In genomic region chr19:40571831-40572495, GRCh38 we compare ENCODE assay signal across 17 cellular contexts.
"Had no signal": no experiment of that assay in that cellular context is flagged by ENCODE, and none has a peak within 500 bp of the region (broad histone marks: within the 10 kb centered on the region; RNA-seq: fewer than 3 reads in every experiment).

No MANE protein-coding gene starts in this region.

- H3K36me3 Mint-ChIP-seq: activated naive CD8-positive, alpha-beta T cell treated with anti-CD3 and anti-CD28 coated beads for 36 hours; naive B cell had no signal

- H3K4me3 Mint-ChIP-seq: activated naive CD8-positive, alpha-beta T cell treated with anti-CD3 and anti-CD28 coated beads for 36 hours; T-helper 1 cell treated with Interleukin-12 subunit alpha and Interleukin-12 subunit beta and Interleukin-4 antibody, amounts not matched to agents 30 μg/mL and 1 μg/mL, for 36 hours had no signal

- DNase-seq: activated CD4-positive, alpha-beta T cell treated with anti-CD3 and anti-CD28 coated beads, Interleukin-2, amount 50 U/mL, for 4 hours; activated CD4-positive, CD25-positive, alpha-beta regulatory T cell treated with anti-CD3 and anti-CD28 coated beads, Interleukin-2, amount 50 U/mL, for 72 hours; activated naive CD8-positive, alpha-beta T cell treated with anti-CD3 and anti-CD28 coated beads for 36 hours; amniotic stem cell; dorsolateral prefrontal cortex; endodermal cell; foreskin melanocyte; hypothalamus; left ventricle myocardium inferior; mucosa of descending colon; naive B cell; nucleus accumbens; spleen; stimulated activated naive CD4-positive, alpha-beta T cell treated with Interleukin-2 at 50 U/mL for 16 hours; transverse colon had no signal

- H3K27ac Mint-ChIP-seq: activated naive CD8-positive, alpha-beta T cell treated with anti-CD3 and anti-CD28 coated beads for 36 hours; endodermal cell; T-helper 1 cell treated with Interleukin-12 subunit alpha and Interleukin-12 subunit beta and Interleukin-4 antibody, amounts not matched to agents 30 μg/mL and 1 μg/mL, for 36 hours had no signal

- H3K27ac ChIP-seq: left ventricle myocardium inferior, vagina had no signal

- H3K9me3 ChIP-seq: left ventricle myocardium inferior, mucosa of descending colon, spleen, transverse colon, vagina had no signal

- H3K4me3 ChIP-seq: left ventricle myocardium inferior, mucosa of descending colon, transverse colon, vagina had no signal

- H3K36me3 ChIP-seq: left ventricle myocardium inferior, spleen, transverse colon, vagina had no signal

- ATAC-seq: mucosa of descending colon had no signal
